Comparison of ENCODE assay signal across 20 cellular contexts in the genomic region with DNA sequence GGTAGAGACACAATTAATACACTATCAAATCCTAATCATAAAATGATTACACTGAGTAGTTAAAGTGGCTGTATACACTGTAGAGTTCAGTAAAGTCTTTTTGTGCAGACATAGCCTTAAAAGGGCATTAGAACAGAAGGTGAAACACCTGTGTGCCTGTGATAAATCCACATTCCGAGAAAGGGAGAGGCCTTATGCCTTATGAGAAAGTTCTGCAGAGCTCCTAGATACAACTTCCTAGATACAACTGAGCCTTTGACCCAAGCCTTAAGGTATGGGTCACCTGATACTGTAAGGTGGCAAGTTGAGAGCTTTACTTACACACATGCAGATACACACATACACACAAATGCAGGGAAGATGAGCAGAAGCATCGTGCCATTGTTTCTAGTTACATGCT. TPM values are rescaled to one million over a fixed set of nuclear protein-coding genes. Genes with fewer than 3 reads are reported as not detected.
DNase-seq lines count a peak whose midpoint lies in the region; ATAC-seq, FAIRE-seq and TF ChIP-seq lines count a peak whose summit lies in the region.
"Had no signal": no experiment of that assay in that cellular context is flagged by ENCODE, and none has a peak within 500 bp of the region (broad histone marks: within the 10 kb centered on the region; RNA-seq: fewer than 3 reads in every experiment).

No MANE protein-coding gene starts in this region.

- DNase-seq in HT-29 (ENCODE audit: low spot score): peak; percentile 74
- DNase-seq in K562 (ENCODE audit: extremely low read depth in 1 of 4, low spot score in 3 of 4): no peak
- no peak for DNase-seq in left colon
- DNase-seq in smooth muscle cell (lab: John Stamatoyannopoulos, UW; ENCODE audit: unreplicated experiment): no peak
- DNase-seq in HepG2 (ENCODE audit: low spot score): no peak
- no peak for DNase-seq in neural progenitor cell (ENCODE audit: low spot score)
- DNase-seq: ACHN; CD4-positive, CD25-positive, alpha-beta regulatory T cell; DMS79 treated with DMSO at 0.1 percent for 48 hours; KG1; NCI-H1092; NCI-H226; NCI-H526; OCI-M1 had no signal

- H3K27ac ChIP-seq in K562 (ENCODE audit: extremely low read depth, low read depth, low read length) (no peak overlapping the region), smooth muscle cell (ENCODE audit: low read depth) (peak overlapping the region; percentile 71), HepG2 (ENCODE audit: extremely low read length, insufficient read depth, low read length) (no peak overlapping the region), neural progenitor cell (no peak overlapping the region)

- in situ Hi-C loops in K562 (cut with MboI): no loop called here
- in situ Hi-C loops in HepG2 (cut with HindIII; ENCODE audit: extremely low pct_ligation_motif_present, low pct_unique_long_range_greater_than_20kb): no loop called here

- H3F3A ChIP-seq in smooth muscle cell (ENCODE audit: low read depth): no peaks in the 10 kb centered on the region
- H3F3A ChIP-seq in neural progenitor cell (ENCODE audit: low read depth): peaks cover 4% of the 10 kb centered on the region

- no peaks in the 10 kb centered on the region for H3K9me1 ChIP-seq in K562 (ENCODE audit: control insufficient read depth, insufficient read depth, low read length)

- BruUV-seq in K562 (replicated peaks; lab: Mats Ljungman, UMichigan) (no TSS peak), HepG2 (replicated peaks; lab: Mats Ljungman, UMichigan) (no TSS peak)

- no peaks in the 10 kb centered on the region for H3K9me3 ChIP-seq in K562 (replicated peaks; ENCODE audit: control insufficient read depth, insufficient read depth, low read depth, low read length)
- no peaks in the 10 kb centered on the region for H3K9me3 ChIP-seq in smooth muscle cell (replicated peaks; ENCODE audit: low read depth)
- no peaks in the 10 kb centered on the region for H3K9me3 ChIP-seq in HepG2 (ENCODE audit: low read length)
- H3K9me3 ChIP-seq in neural progenitor cell (ENCODE audit: low read depth): no peaks in the 10 kb centered on the region

- no peaks in the 10 kb centered on the region for H3K9me3 Mint-ChIP-seq in neural progenitor cell

- peaks cover 16% of the 10 kb centered on the region for H3K4me1 Mint-ChIP-seq in neural progenitor cell

- no peak for FAIRE-seq in K562 (lab: Jason Lieb, UNC)
- FAIRE-seq in HepG2 (lab: Jason Lieb, UNC): no peak
- FAIRE-seq: G401.6, GM12891, HTR-8/SVneo had no signal

- H2AFZ ChIP-seq in K562 (ENCODE audit: low read depth, low read length) (no peak overlapping the region), smooth muscle cell (ENCODE audit: low read depth) (no peak overlapping the region), HepG2 (ENCODE audit: low read length) (no peak overlapping the region), neural progenitor cell (replicated peaks) (no peak overlapping the region)

- peaks cover 9 to 11% of the 10 kb centered on the region in 2 experiments; a peak in 3 of 5 replicates for H3K4me1 ChIP-seq in K562 (replicated peaks in 1 of 2; ENCODE audit: control insufficient read depth in 2 of 2, insufficient read depth in 2 of 2, low read length in 2 of 2)
- peaks cover 4% of the 10 kb centered on the region for H3K4me1 ChIP-seq in smooth muscle cell (ENCODE audit: low read depth)
- no peaks in the 10 kb centered on the region for H3K4me1 ChIP-seq in HepG2 (ENCODE audit: insufficient read depth, low read length)
- H3K4me1 ChIP-seq in neural progenitor cell: peaks cover 6% of the 10 kb centered on the region

- H3K4me3 Mint-ChIP-seq in neural progenitor cell: no peak overlapping the region
- H3K4me3 Mint-ChIP-seq: CD4-positive, CD25-positive, alpha-beta regulatory T cell had no signal

- no peak overlapping the region for H3K4me2 ChIP-seq in K562 (ENCODE audit: insufficient read depth, low read length)
- H3K4me2 ChIP-seq in smooth muscle cell: peak overlapping the region; percentile 69
- H3K4me2 ChIP-seq in HepG2 (ENCODE audit: low read depth, low read length): no peak overlapping the region
- H3K4me2 ChIP-seq in neural progenitor cell: no peak overlapping the region

- ATAC-seq in K562: no peak
- ATAC-seq in left colon: peak; percentile 91
- no peak for ATAC-seq in HepG2
- no peak for ATAC-seq in GM19455 (IDR thresholded peaks at IDR 0.05; ENCODE audit: unreplicated experiment)
- no peak for ATAC-seq in HG03354 (IDR thresholded peaks at IDR 0.05; ENCODE audit: poor library complexity, severe bottlenecking, unreplicated experiment)

- H3K79me2 ChIP-seq in K562 (ENCODE audit: control insufficient read depth, insufficient read depth, low read length): no peaks in the 10 kb centered on the region
- no peaks in the 10 kb centered on the region for H3K79me2 ChIP-seq in smooth muscle cell (ENCODE audit: low read depth)
- no peaks in the 10 kb centered on the region for H3K79me2 ChIP-seq in HepG2 (ENCODE audit: insufficient read depth, low read length)
- H3K79me2 ChIP-seq in neural progenitor cell (ENCODE audit: low read depth): no peaks in the 10 kb centered on the region

- no peak for TF ChIP-seq EP300 in K562 (IDR thresholded peaks at IDR 0.05; ENCODE audit: low read length)
- no peak for TF ChIP-seq EP300 in HepG2 (IDR thresholded peaks at IDR 0.05; ENCODE audit: low read depth in 2 of 2, low read length in 2 of 2)
- TF ChIP-seq EP300 in HepG2 (CRISPR knock-in tag; IDR thresholded peaks at IDR 0.05; ENCODE audit: borderline replicate concordance): no peak

- TF ChIP-seq POLR2A in K562 (conservative IDR thresholded peaks at IDR 0.05) (no peak), HepG2 (IDR thresholded peaks at IDR 0.05; ENCODE audit: insufficient read depth in 1 of 2, low read depth in 2 of 2, low read length in 2 of 2) (no peak)

- POLR2A ChIA-PET in K562 (lab: Yijun Ruan, JAX) (no interaction called here), HepG2 (lab: Yijun Ruan, JAX) (no interaction called here)

- no peak overlapping the region for H3K9ac ChIP-seq in K562 (ENCODE audit: insufficient read depth in 1 of 2, low read depth in 2 of 2, low read length in 2 of 2)
- no peak overlapping the region for H3K9ac ChIP-seq in smooth muscle cell (ENCODE audit: low read depth)
- H3K9ac ChIP-seq in HepG2 (ENCODE audit: insufficient read depth, low read depth, low read length): no peak overlapping the region
- H3K9ac ChIP-seq in neural progenitor cell: no peak overlapping the region

- CTCF ChIA-PET in K562 (lab: Yijun Ruan, JAX; ENCODE audit: low intra/inter-chr PET ratio) (no interaction called here), HepG2 (lab: Yijun Ruan, JAX; ENCODE audit: low intra/inter-chr PET ratio, low total read pairs) (no interaction called here)

- H3K4me3 ChIP-seq in K562: no peak overlapping the region
- H3K4me3 ChIP-seq in smooth muscle cell: no peak overlapping the region
- H3K4me3 ChIP-seq in HepG2 (replicated peaks in 1 of 3; ENCODE audit: insufficient read depth in 1 of 3, low read depth in 2 of 3, low read length in 3 of 3): no peak overlapping the region
- H3K4me3 ChIP-seq in neural progenitor cell: no peak overlapping the region

- H3K27me3 Mint-ChIP-seq in neural progenitor cell (ENCODE audit: insufficient read depth, low read depth): peaks cover 3% of the 10 kb centered on the region

- H3K27ac Mint-ChIP-seq in neural progenitor cell: no peak overlapping the region
- H3K27ac Mint-ChIP-seq: CD4-positive, CD25-positive, alpha-beta regulatory T cell had no signal

- TF ChIP-seq RAD21 in K562 (CRISPR knock-in tag; conservative IDR thresholded peaks at IDR 0.05 in 1 of 2, IDR thresholded peaks at IDR 0.05 in 1 of 2): no peak
- TF ChIP-seq RAD21 in HepG2 (CRISPR knock-in tag; IDR thresholded peaks at IDR 0.05): no peak

- no peaks in the 10 kb centered on the region for H3K36me3 ChIP-seq in K562 (ENCODE audit: control insufficient read depth, insufficient read depth, low read length)
- no peaks in the 10 kb centered on the region for H3K36me3 ChIP-seq in smooth muscle cell (ENCODE audit: low read depth)
- H3K36me3 ChIP-seq in HepG2 (replicated peaks in 1 of 2; ENCODE audit: control insufficient read depth in 1 of 2, insufficient read depth in 2 of 2, low read length in 2 of 2): no peaks in the 10 kb centered on the region
- no peaks in the 10 kb centered on the region for H3K36me3 ChIP-seq in neural progenitor cell

- no peaks in the 10 kb centered on the region for H3K27me3 ChIP-seq in K562 (ENCODE audit: control insufficient read depth in 2 of 2, insufficient read depth in 2 of 2, low read length in 2 of 2)
- no peaks in the 10 kb centered on the region for H3K27me3 ChIP-seq in smooth muscle cell (ENCODE audit: low read depth)
- peaks cover 0 to 3% of the 10 kb centered on the region in 2 experiments; a peak in 2 of 5 replicates for H3K27me3 ChIP-seq in HepG2 (ENCODE audit: control insufficient read depth in 1 of 2, insufficient read depth in 2 of 2, low read length in 2 of 2)
- H3K27me3 ChIP-seq in neural progenitor cell: no peaks in the 10 kb centered on the region

- H4K20me1 ChIP-seq in K562 (replicated peaks; ENCODE audit: control insufficient read depth, insufficient read depth, low read length): no peaks in the 10 kb centered on the region
- H4K20me1 ChIP-seq in smooth muscle cell (ENCODE audit: low read depth): no peaks in the 10 kb centered on the region
- no peaks in the 10 kb centered on the region for H4K20me1 ChIP-seq in HepG2 (ENCODE audit: insufficient read depth, low read length)
- H4K20me1 ChIP-seq in neural progenitor cell (ENCODE audit: low read depth): no peaks in the 10 kb centered on the region

- no peak for TF ChIP-seq CTCF in K562 (IDR thresholded peaks at IDR 0.05 in 2 of 3, conservative IDR thresholded peaks at IDR 0.05 in 1 of 3; ENCODE audit: insufficient read depth in 2 of 3, low read depth in 1 of 3, low read length in 3 of 3)
- no peak for TF ChIP-seq CTCF in smooth muscle cell (IDR thresholded peaks at IDR 0.05; ENCODE audit: borderline replicate concordance, insufficient read depth, poor library complexity, severe bottlenecking)
- TF ChIP-seq CTCF in HepG2 (CRISPR knock-in tag; IDR thresholded peaks at IDR 0.05): no peak
- TF ChIP-seq CTCF in neural progenitor cell (IDR thresholded peaks at IDR 0.05): no peak

- peaks cover 3% of the 10 kb centered on the region for H3K36me3 Mint-ChIP-seq in neural progenitor cell
- H3K36me3 Mint-ChIP-seq: CD4-positive, CD25-positive, alpha-beta regulatory T cell had no signal

- WGBS in K562 (ENCODE audit: insufficient coverage, low coverage, missing lambda C conversion rate): 40% methylated on average over 2 of the region's 2 CpGs
- 91% methylated on average over 2 of the region's 2 CpGs for WGBS in smooth muscle cell (ENCODE audit: low lambda C conversion rate)
- 7% methylated on average over 1 of the region's 2 CpGs for WGBS in HepG2 (ENCODE audit: low lambda C conversion rate)

- intact Hi-C loops in K562 (cut with micrococcal nuclease) (no loop called here), left colon (cut with DNase I, micrococcal nuclease) (no loop called here), HepG2 (cut with micrococcal nuclease; ENCODE audit: unreplicated experiment) (no loop called here)

RNA-seq across cellular contexts. Expression of a gene that starts 6.3 kb away (rescaled TPM):
- total RNA-seq in HT-29 (2014; rRNA removed; shearing (Covaris generic)): 5.4 and 7.7 TPM in 2 replicates
- total RNA-seq in K562 (2011; cell fraction: chromatin; rRNA removed; ENCODE audit: low replicate concordance): not detected in 2 replicates
- not detected in 2 replicates for total RNA-seq in K562 (2011; cell fraction: nucleolus; rRNA removed)
- total RNA-seq in K562 (2011; cell fraction: nucleoplasm; rRNA removed): not detected in 2 replicates
- total RNA-seq in K562 (2014; rRNA removed) (not detected in 2 replicates), K562 (2014; rRNA removed; fragmentation: Illumina TruSeq; extraction: Trizol) (not detected in 2 replicates), K562 (2015; rRNA removed; fragmentation: Illumina TruSeq; extraction: Trizol) (not detected in 2 replicates), K562 (2021) (not detected in 2 replicates), left colon (1 to 10 TPM; 3.2 to 6.4 TPM), smooth muscle cell (1.1 and 1.8 TPM in 2 replicates), HepG2 (2016; rRNA removed; fragmentation: Illumina TruSeq; extraction: Trizol) (not detected in 2 replicates), neural progenitor cell (ENCODE audit: low replicate concordance) (2.5 and 8.1 TPM in 2 replicates)
- polyA plus RNA-seq in K562 (2011; rRNA removed) (not detected in 2 replicates), K562 (2014; fragmentation: Illumina TruSeq; extraction: Trizol) (not detected in 2 replicates), K562 (2014; fragmentation: Nextera tagmentation; extraction: Ambion mirVana) (not detected), K562 (2014; rRNA removed) (0.13 TPM in 1 of 2 replicates, not detected in the other), smooth muscle cell (1.9 and 2.1 TPM in 2 replicates), HepG2 (2011; rRNA removed) (not detected in 2 replicates)
- not detected in 2 replicates for polyA plus RNA-seq in K562 (2011; cell fraction: cytosol; rRNA removed)
- polyA plus RNA-seq in K562 (2011; cell fraction: nucleus; rRNA removed): not detected in 2 replicates
- not detected in 2 replicates for polyA plus RNA-seq in K562 (2012)
- not detected in 2 replicates for polyA minus RNA-seq in K562 (2011; rRNA and poly(A)+ RNA removed)
- polyA minus RNA-seq in K562 (2011; cell fraction: cytosol; rRNA and poly(A)+ RNA removed): not detected in 2 replicates
- polyA minus RNA-seq in K562 (2011; cell fraction: nucleus; rRNA and poly(A)+ RNA removed): not detected in 2 replicates
- not detected in 2 replicates for total RNA-seq in HepG2 (2016; cell fraction: cytosol; rRNA removed; fragmentation: Illumina TruSeq; extraction: Trizol; ENCODE audit: low read depth)
- not detected in 2 replicates for total RNA-seq in HepG2 (2016; cell fraction: insoluble cytoplasmic fraction; rRNA removed; fragmentation: Illumina TruSeq; extraction: Trizol)
- total RNA-seq in HepG2 (2016; cell fraction: membrane; rRNA removed; fragmentation: Illumina TruSeq; extraction: Trizol): not detected in 2 replicates
- total RNA-seq in HepG2 (2016; cell fraction: nucleus; rRNA removed; fragmentation: Illumina TruSeq; extraction: Trizol): not detected in 2 replicates
- not detected in 2 replicates for polyA plus RNA-seq in HepG2 (2011; cell fraction: cytosol; rRNA removed)
- polyA plus RNA-seq in HepG2 (2011; cell fraction: nucleus; rRNA removed): not detected in 2 replicates
- polyA plus RNA-seq in HepG2 (2012): not detected in 2 replicates
- not detected in 2 replicates for polyA plus RNA-seq in HepG2 (2016; cell fraction: cytosol; fragmentation: Illumina TruSeq; extraction: Trizol; ENCODE audit: low read depth)
- not detected in 2 replicates for polyA plus RNA-seq in HepG2 (2016; cell fraction: insoluble cytoplasmic fraction; fragmentation: Illumina TruSeq; extraction: Trizol; ENCODE audit: low read depth)
- polyA plus RNA-seq in HepG2 (2016; cell fraction: membrane; fragmentation: Illumina TruSeq; extraction: Trizol; ENCODE audit: low read depth): not detected in 2 replicates
- polyA plus RNA-seq in HepG2 (2016; cell fraction: nucleus; fragmentation: Illumina TruSeq; extraction: Trizol; ENCODE audit: insufficient read depth, low read depth): not detected in 2 replicates
- not detected in 2 replicates for polyA minus RNA-seq in HepG2 (2011; rRNA and poly(A)+ RNA removed; ENCODE audit: low replicate concordance)
- not detected in 2 replicates for polyA minus RNA-seq in HepG2 (2011; cell fraction: cytosol; rRNA and poly(A)+ RNA removed)
- not detected in 2 replicates for polyA minus RNA-seq in HepG2 (2011; cell fraction: nucleus; rRNA and poly(A)+ RNA removed)
- total RNA-seq: CD4-positive, CD25-positive, alpha-beta regulatory T cell; MCF 10A had no signal
